In the genomic region with DNA sequence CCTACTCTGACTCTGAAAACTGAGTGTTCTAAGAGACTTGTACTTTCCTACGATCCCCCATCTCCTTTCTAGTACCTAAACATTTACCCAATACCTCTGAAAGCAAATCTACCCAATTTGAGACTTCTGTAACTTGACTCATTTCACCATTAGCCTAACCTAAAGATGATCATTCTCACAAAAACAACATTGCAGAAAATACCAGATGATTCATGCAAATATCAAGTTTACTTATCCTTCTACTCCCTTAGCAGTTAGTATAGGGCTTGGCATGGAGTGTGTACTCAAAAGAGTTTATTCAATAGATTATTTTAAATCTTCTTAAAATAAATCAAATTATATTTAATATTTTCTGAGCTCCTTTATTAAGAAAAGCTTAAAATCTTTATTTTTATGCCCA, we compare ENCODE assay signal across 22 cellular contexts.
"Had no signal": no experiment of that assay in that cellular context is flagged by ENCODE, and none has a peak within 500 bp of the region (broad histone marks: within the 10 kb centered on the region; RNA-seq: fewer than 3 reads in every experiment).

No MANE protein-coding gene starts in this region.

- H3K36me3 ChIP-seq: SJCRH30 had no signal

- H3K27ac ChIP-seq: RWPE1, SJCRH30 had no signal

- H3K9me3 ChIP-seq: SJCRH30 had no signal

- H3K4me3 ChIP-seq: SJCRH30 had no signal

- FAIRE-seq: HepG2 had no signal

- H3K27me3 ChIP-seq: SJCRH30 had no signal

- ATAC-seq: HepG2, Panc1, SK-N-SH treated with all-trans-retinoic acid at 6 μM for 48 hours had no signal

- H3K4me1 ChIP-seq: SJCRH30 had no signal

- DNase-seq: IMR-90, Karpas-422, KG1, MM.1S, NCI-H1092 treated with DMSO at 0.1 percent for 48 hours, NCI-H1436, NCI-H187, NCI-H2029, NCI-H2081 treated with DMSO at 0.1 percent for 48 hours, NCI-H2171, NCI-H226, NCI-H446, NCI-H510A, NCI-H524 treated with DMSO at 0.1 percent for 48 hours, NCI-H69, NCI-H774, SHP77, SJCRH30 had no signal
